ENCODE assay signal across 37 cellular contexts in the genomic region with DNA sequence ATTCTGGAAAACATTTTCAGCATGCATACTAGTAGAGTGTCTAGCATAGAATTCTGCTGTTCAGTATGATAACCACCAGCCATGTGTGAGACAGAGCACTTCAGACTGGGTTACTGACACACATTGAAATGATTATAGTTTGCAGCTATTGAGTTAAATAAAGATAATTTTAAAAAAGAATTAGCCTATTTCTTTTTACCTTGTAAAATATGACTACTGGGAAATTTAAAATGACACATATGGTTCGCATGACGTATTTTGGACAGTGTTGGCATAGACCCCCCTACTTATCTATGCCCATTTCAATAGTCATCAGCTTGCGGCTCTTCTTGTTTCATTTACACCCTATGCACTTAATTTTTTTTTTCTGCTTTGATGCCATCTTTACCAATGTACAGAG.
"Had no signal": no experiment of that assay in that cellular context is flagged by ENCODE, and none has a peak within 500 bp of the region (broad histone marks: within the 10 kb centered on the region; RNA-seq: fewer than 3 reads in every experiment).

No MANE protein-coding gene starts in this region.

- H3K4me3 Mint-ChIP-seq: activated B cell treated with CpG ODN at 0.5 μM for 24 hours; activated CD4-positive, alpha-beta memory T cell treated with anti-CD3 and anti-CD28 coated beads for 36 hours; activated CD4-positive, alpha-beta T cell treated with anti-CD3 and anti-CD28 coated beads for 36 hours; activated CD8-positive, alpha-beta T cell treated with anti-CD3 and anti-CD28 coated beads for 36 hours; activated naive CD4-positive, alpha-beta T cell treated with anti-CD3 and anti-CD28 coated beads for 36 hours; activated naive CD8-positive, alpha-beta T cell treated with anti-CD3 and anti-CD28 coated beads for 36 hours; activated T-cell treated with anti-CD3 and anti-CD28 coated beads, Interleukin-2, amount 50 U/mL, for 4 hours; activated T-cell treated with anti-CD3 and anti-CD28 coated beads, Interleukin-2, amount 50 U/mL, for 72 hours; activated T-helper 1 cell treated with anti-CD3 and anti-CD28 coated beads, Interleukin-12 subunit alpha, Interleukin-12 subunit beta, Interleukin-2, Interleukin-4 antibody, amounts not matched to agents 30 ng/mL and 10 ng/mL and 1 ng/mL, durations not matched to agents 14 hours and 24 hours and 36 hours; activated T-helper 17 cell treated with anti-CD3 and anti-CD28 coated beads, Interleukin-2, amount 50 U/mL, for 72 hours; T-helper 1 cell treated with Interleukin-12 subunit alpha and Interleukin-12 subunit beta and Interleukin-4 antibody, amounts not matched to agents 30 μg/mL and 1 μg/mL, for 36 hours; T-helper 2 cell treated with Interferon-gamma antibody and Interleukin-4, amounts not matched to agents 5 μg/mL and 100 μg/mL, for 36 hours had no signal

- H3K36me3 ChIP-seq: adrenal gland, brain microvascular endothelial cell, breast epithelium had no signal

- H3K27ac ChIP-seq: adrenal gland, body of pancreas, brain microvascular endothelial cell, breast epithelium, VCaP had no signal

- H3K9me3 ChIP-seq: adrenal gland, body of pancreas had no signal

- FAIRE-seq: astrocyte, TTC549 had no signal

- DNase-seq: activated B cell treated with CpG ODN at 0.5 μM for 24 hours; activated CD4-positive, alpha-beta memory T cell treated with anti-CD3 and anti-CD28 coated beads for 36 hours; activated CD4-positive, alpha-beta T cell treated with anti-CD3 and anti-CD28 coated beads for 1 hour; activated CD4-positive, alpha-beta T cell treated with anti-CD3 and anti-CD28 coated beads for 36 hours; activated CD4-positive, alpha-beta T cell treated with anti-CD3 and anti-CD28 coated beads for 48 hours; activated CD4-positive, alpha-beta T cell treated with anti-CD3 and anti-CD28 coated beads, Interleukin-2, amount 50 U/mL, for 1 hour; activated CD4-positive, alpha-beta T cell treated with anti-CD3 and anti-CD28 coated beads, Interleukin-2, amount 50 U/mL, for 4 hours; activated CD8-positive, alpha-beta memory T cell treated with anti-CD3 and anti-CD28 coated beads, Interleukin-2, amount 50 U/mL, for 4 hours; activated CD8-positive, alpha-beta T cell treated with anti-CD3 and anti-CD28 coated beads for 36 hours; activated effector memory CD4-positive, alpha-beta T cell treated with anti-CD3 and anti-CD28 coated beads, Interleukin-2, amount 50 U/mL, for 16 hours; activated gamma-delta T cell treated with Interleukin-2 at 50 U/mL for 16 hours; activated naive CD4-positive, alpha-beta T cell; activated naive CD4-positive, alpha-beta T cell treated with anti-CD3 and anti-CD28 coated beads for 36 hours; activated naive CD4-positive, alpha-beta T cell treated with anti-CD3 and anti-CD28 coated beads, Interleukin-2, amount 50 U/mL, for 16 hours; activated naive CD8-positive, alpha-beta T cell treated with anti-CD3 and anti-CD28 coated beads for 36 hours; activated T-cell treated with anti-CD3 and anti-CD28 coated beads for 4 hours; activated T-cell treated with anti-CD3 and anti-CD28 coated beads, Interleukin-2, amount 50 U/mL, for 1 hour; activated T-cell treated with anti-CD3 and anti-CD28 coated beads, Interleukin-2, amount 50 U/mL, for 4 hours; activated T-cell treated with anti-CD3 and anti-CD28 coated beads, Interleukin-2, amount 50 U/mL, for 72 hours; amniotic stem cell; body of pancreas; brain microvascular endothelial cell; central memory CD4-positive, alpha-beta T cell; SW 1271; T-helper 1 cell; T-helper 2 cell; T-helper 9 cell had no signal

- ATAC-seq: activated CD4-positive, alpha-beta T cell treated with anti-CD3 and anti-CD28 coated beads for 36 hours; activated CD8-positive, alpha-beta T cell treated with anti-CD3 and anti-CD28 coated beads for 36 hours; activated naive CD4-positive, alpha-beta T cell treated with anti-CD3 and anti-CD28 coated beads, Interleukin-2, amount 50 U/mL, for 72 hours; activated T-cell treated with anti-CD3 and anti-CD28 coated beads, Interleukin-2, amount 50 U/mL, for 4 hours; activated T-cell treated with anti-CD3 and anti-CD28 coated beads, Interleukin-2, amount 50 U/mL, for 72 hours; activated T-helper 17 cell treated with anti-CD3 and anti-CD28 coated beads, Interleukin-2, amount 50 U/mL, for 72 hours; body of pancreas had no signal

- H3K4me3 ChIP-seq: adrenal gland, body of pancreas, breast epithelium had no signal

- H3K36me3 Mint-ChIP-seq: activated CD4-positive, alpha-beta memory T cell treated with anti-CD3 and anti-CD28 coated beads for 36 hours had no signal

- H3K4me1 Mint-ChIP-seq: activated CD4-positive, alpha-beta T cell treated with anti-CD3 and anti-CD28 coated beads for 36 hours; activated T-helper 17 cell treated with anti-CD3 and anti-CD28 coated beads, Interleukin-2, amount 50 U/mL, for 72 hours had no signal

- H3K27ac Mint-ChIP-seq: activated B cell treated with CpG ODN at 0.5 μM for 24 hours; activated CD4-positive, alpha-beta memory T cell treated with anti-CD3 and anti-CD28 coated beads for 36 hours; activated CD4-positive, alpha-beta T cell treated with anti-CD3 and anti-CD28 coated beads for 36 hours; activated CD8-positive, alpha-beta T cell treated with anti-CD3 and anti-CD28 coated beads for 36 hours; activated naive CD4-positive, alpha-beta T cell treated with anti-CD3 and anti-CD28 coated beads for 36 hours; activated naive CD4-positive, alpha-beta T cell treated with anti-CD3 and anti-CD28 coated beads, Interleukin-2, amount 50 U/mL, for 72 hours; activated naive CD8-positive, alpha-beta T cell treated with anti-CD3 and anti-CD28 coated beads for 36 hours; activated T-cell treated with anti-CD3 and anti-CD28 coated beads, Interleukin-2, amount 50 U/mL, for 72 hours; activated T-helper 1 cell treated with anti-CD3 and anti-CD28 coated beads, Interleukin-12 subunit alpha, Interleukin-12 subunit beta, Interleukin-2, Interleukin-4 antibody, amounts not matched to agents 30 ng/mL and 10 ng/mL and 1 ng/mL, durations not matched to agents 14 hours and 24 hours and 36 hours; activated T-helper 17 cell treated with anti-CD3 and anti-CD28 coated beads, Interleukin-2, amount 50 U/mL, for 72 hours; T-helper 1 cell treated with Interleukin-12 subunit alpha and Interleukin-12 subunit beta and Interleukin-4 antibody, amounts not matched to agents 30 μg/mL and 1 μg/mL, for 36 hours; T-helper 2 cell treated with Interferon-gamma antibody and Interleukin-4, amounts not matched to agents 5 μg/mL and 100 μg/mL, for 36 hours had no signal
